In the genomic region with DNA sequence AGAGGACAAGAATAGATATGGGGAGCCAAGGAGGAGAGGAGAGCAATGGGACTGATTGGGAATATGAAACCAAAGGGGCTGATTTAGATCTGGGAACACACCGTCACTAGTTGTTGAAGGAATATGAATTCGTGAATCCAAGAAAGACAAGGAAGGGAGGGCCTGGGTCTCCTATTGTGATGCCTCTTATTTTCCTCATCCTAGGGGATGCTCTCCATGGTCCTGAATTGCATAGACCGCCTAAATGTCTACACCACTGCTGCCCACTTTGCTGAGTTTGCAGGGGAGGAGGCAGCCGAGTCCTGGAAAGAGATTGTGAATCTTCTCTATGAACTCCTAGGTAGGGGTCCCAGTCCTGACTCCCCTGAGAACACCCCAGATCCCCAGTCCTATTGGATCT, we compare ENCODE assay signal across 17 cellular contexts. TPM values are rescaled to one million over a fixed set of nuclear protein-coding genes. Genes with fewer than 3 reads are reported as not detected.
A peak's percentile ranks its signal among the peaks of the same experiment; 100 is the strongest.
DNase-seq lines count a peak whose midpoint lies in the region; ATAC-seq, FAIRE-seq and TF ChIP-seq lines count a peak whose summit lies in the region.
"Had no signal": no experiment of that assay in that cellular context is flagged by ENCODE, and none has a peak within 500 bp of the region (broad histone marks: within the 10 kb centered on the region; RNA-seq: fewer than 3 reads in every experiment).

No MANE protein-coding gene starts in this region.

- H3K79me2 ChIP-seq in GM23338 (replicated peaks; ENCODE audit: insufficient read depth): no peaks in the 10 kb centered on the region
- no peaks in the 10 kb centered on the region for H3K79me2 ChIP-seq in PC-3 (ENCODE audit: low read length)

- H3K9me2 ChIP-seq in GM23338 (ENCODE audit: insufficient read depth) (no peaks in the 10 kb centered on the region), PC-3 (replicated peaks; ENCODE audit: low read length) (no peaks in the 10 kb centered on the region)

- H3K27me3 ChIP-seq in A673 (replicated peaks; ENCODE audit: insufficient read depth, low read depth, low read length, poor library complexity): no peaks in the 10 kb centered on the region
- no peaks in the 10 kb centered on the region for H3K27me3 ChIP-seq in GM23338 (ENCODE audit: insufficient read depth)
- no peaks in the 10 kb centered on the region for H3K27me3 ChIP-seq in PC-3 (ENCODE audit: low read length)
- H3K27me3 ChIP-seq in pancreas: no peaks in the 10 kb centered on the region
- H3K27me3 ChIP-seq: BE2C, body of pancreas had no signal

- CTCF ChIA-PET in A673 (lab: Charles Lee) (no interaction called here), PC-3 (lab: Charles Lee) (no interaction called here)

- peaks cover 5% of the 10 kb centered on the region for H3K27me3 Mint-ChIP-seq in GM23338 (ENCODE audit: insufficient read depth, low read depth, poor library complexity)

- WGBS in pancreas, 2 donors: 50% methylated on average over 4 of the region's 4 CpGs

- H3K4me1 ChIP-seq in A673 (ENCODE audit: insufficient read depth, low read length, poor library complexity, severe bottlenecking) (no peaks in the 10 kb centered on the region), GM23338 (ENCODE audit: insufficient read depth) (0 out of 2 replicates have a peak, but pooled peaks cover 4% of the 10 kb centered on the region), PC-3 (ENCODE audit: insufficient read depth, low read length) (no peaks in the 10 kb centered on the region), pancreas (no peaks in the 10 kb centered on the region)
- H3K4me1 ChIP-seq: BE2C, body of pancreas had no signal

- intact Hi-C loops in A673 (cut with micrococcal nuclease; ENCODE audit: unreplicated experiment): no loop called here
- intact Hi-C loops in PC-3 (cut with micrococcal nuclease): no loop called here
- intact Hi-C loops in pancreas (cut with DNase I): no loop called here

- no peak overlapping the region for H3K27ac Mint-ChIP-seq in GM23338
- H3K27ac Mint-ChIP-seq: activated T-cell treated with anti-CD3 and anti-CD28 coated beads, Interleukin-2, amount 50 U/mL, for 72 hours had no signal

- ATAC-seq in GM23338 (no peak), PC-3 (no peak), pancreas (no peak)
- ATAC-seq: activated T-cell treated with anti-CD3 and anti-CD28 coated beads, Interleukin-2, amount 50 U/mL, for 72 hours; body of pancreas; sciatic nerve had no signal

- TF ChIP-seq CTCF in A673 (conservative IDR thresholded peaks at IDR 0.05; ENCODE audit: low read depth, low read length): no peak
- no peak for TF ChIP-seq CTCF in GM23338 (conservative IDR thresholded peaks at IDR 0.05; ENCODE audit: low read depth in 2 of 2)
- no peak for TF ChIP-seq CTCF in PC-3 (conservative IDR thresholded peaks at IDR 0.05; ENCODE audit: low read depth, low read length)
- TF ChIP-seq CTCF in fibroblast of pulmonary artery (IDR thresholded peaks at IDR 0.05; ENCODE audit: low read length, missing control alignments): no peak
- TF ChIP-seq CTCF in pancreas (IDR thresholded peaks at IDR 0.05): no peak

- no peak overlapping the region for H3K4me2 ChIP-seq in GM23338
- no peak overlapping the region for H3K4me2 ChIP-seq in PC-3 (ENCODE audit: low read length)

- H3K4me1 Mint-ChIP-seq in GM23338: peaks cover 10% of the 10 kb centered on the region

- POLR2A ChIA-PET in A673 (lab: Charles Lee; ENCODE audit: low non-redundant PET): no interaction called here
- POLR2A ChIA-PET in PC-3 (lab: Charles Lee; ENCODE audit: unreplicated experiment): no interaction called here

- H3K36me3 ChIP-seq in A673 (ENCODE audit: insufficient read depth, low read length, poor library complexity, severe bottlenecking) (no peaks in the 10 kb centered on the region), GM23338 (ENCODE audit: insufficient read depth) (peaks cover 45% of the 10 kb centered on the region), PC-3 (ENCODE audit: low read depth, low read length) (no peaks in the 10 kb centered on the region), pancreas (no peaks in the 10 kb centered on the region)
- H3K36me3 ChIP-seq: BE2C had no signal

- FAIRE-seq in pancreas (lab: Jason Lieb, UNC): no peak
- FAIRE-seq: G401.6 had no signal

- H4K20me1 ChIP-seq in GM23338 (replicated peaks; ENCODE audit: insufficient read depth): peaks cover 12% of the 10 kb centered on the region; the same call in 1 of the 2 replicates
- H4K20me1 ChIP-seq in PC-3 (ENCODE audit: low read length): no peaks in the 10 kb centered on the region

- no peak overlapping the region for H3K9ac ChIP-seq in PC-3 (ENCODE audit: low read length)

- H3K9me3 Mint-ChIP-seq in GM23338: no peaks in the 10 kb centered on the region

- peaks cover 12% of the 10 kb centered on the region; the same call in 1 of the 2 replicates for H3F3A ChIP-seq in GM23338 (replicated peaks; ENCODE audit: low read depth)
- no peaks in the 10 kb centered on the region for H3F3A ChIP-seq in PC-3 (ENCODE audit: low read length, unreplicated experiment)

- H3K9me3 ChIP-seq in A673 (ENCODE audit: low read depth, low read length, poor library complexity, severe bottlenecking): no peaks in the 10 kb centered on the region
- H3K9me3 ChIP-seq in PC-3 (ENCODE audit: low read length): no peaks in the 10 kb centered on the region
- H3K9me3 ChIP-seq in pancreas: no peaks in the 10 kb centered on the region
- H3K9me3 ChIP-seq: body of pancreas had no signal

- H3K36me3 Mint-ChIP-seq in GM23338 (ENCODE audit: low read depth): peaks cover 85% of the 10 kb centered on the region

- H2AFZ ChIP-seq in GM23338 (no peak overlapping the region), PC-3 (ENCODE audit: low read length) (no peak overlapping the region)

- H3K4me3 Mint-ChIP-seq in GM23338: no peak overlapping the region
- H3K4me3 Mint-ChIP-seq: activated T-cell treated with anti-CD3 and anti-CD28 coated beads, Interleukin-2, amount 50 U/mL, for 72 hours had no signal

- BruUV-seq in A673 (replicated peaks; lab: Mats Ljungman, UMichigan) (no TSS peak), PC-3 (replicated peaks; lab: Mats Ljungman, UMichigan) (no TSS peak)

- H3K27ac ChIP-seq in A673 (ENCODE audit: low read depth, low read length, poor library complexity, severe bottlenecking) (no peak overlapping the region), GM23338 (ENCODE audit: low read depth) (no peak overlapping the region), PC-3 (ENCODE audit: low read length) (no peak overlapping the region), pancreas (no peak overlapping the region)
- H3K27ac ChIP-seq: body of pancreas had no signal

- H3K4me3 ChIP-seq in A673 (ENCODE audit: low read depth, low read length, poor library complexity, severe bottlenecking) (no peak overlapping the region), GM23338 (no peak overlapping the region), PC-3 (ENCODE audit: low read length) (no peak overlapping the region), fibroblast of pulmonary artery (replicated peaks; ENCODE audit: low read depth, low read length) (no peak overlapping the region), pancreas (no peak overlapping the region)
- H3K4me3 ChIP-seq: body of pancreas had no signal

- peak; percentile 62 for DNase-seq in A673 (ENCODE audit: low spot score)
- peak; percentile 68 for DNase-seq in GM23338 (ENCODE audit: low spot score)
- DNase-seq in PC-3: peak; percentile 26
- DNase-seq in fibroblast of pulmonary artery (ENCODE audit: low read depth): peak; percentile 31
- no peak for DNase-seq in HK-2 (ENCODE audit: unreplicated experiment)
- no peak for DNase-seq in glomerular visceral epithelial cell (ENCODE audit: extremely low spot score)
- no peak for DNase-seq in SHP77 treated with DMSO at 0.1 percent for 48 hours (lab: John Stamatoyannopoulos, UW)
- no peak for DNase-seq in pancreas
- DNase-seq: activated T-cell treated with anti-CD3 and anti-CD28 coated beads, Interleukin-2, amount 50 U/mL, for 72 hours; BE2C; body of pancreas; NCI-H1048; NCI-H524 treated with DMSO at 0.1 percent for 48 hours; SHP77 had no signal

TF ChIP-seq in GM23338, 12 proteins besides CTCF, POLR2A, EP300 and RAD21 (continues in another document):
- no peak for TF ChIP-seq ZNF114 (CRISPR knock-in tag; IDR thresholded peaks at IDR 0.05)

RNA-seq across cellular contexts. Expression of a gene that starts 21.5 kb away (rescaled TPM):
- total RNA-seq in A673 (2021) (0.28 and 0.55 TPM in 2 replicates), PC-3 (2014; rRNA removed) (not detected in 2 replicates), pancreas (1 to 10 TPM in 1 of 6 donors, under 1 TPM in 5; 0.19 to 1.0 (median 0.37) TPM)
- 17.3 and 26.7 TPM in 2 replicates for total RNA-seq in GM23338 (2014; rRNA removed; shearing (Covaris generic))
- polyA plus RNA-seq in GM23338 (2016; fragmentation: Nextera tagmentation; extraction: Ambion mirVana) (4.0 and 4.7 TPM in 2 replicates), pancreas (1 to 10 TPM in 1 of 2 donors, under 1 TPM in 1; 0.68 to 1.4 TPM)

RNA-seq across cellular contexts. Expression of a gene that starts 29.0 kb away (rescaled TPM):
- not detected in 2 replicates for total RNA-seq in A673 (2021)
- total RNA-seq in GM23338 (2014; rRNA removed; shearing (Covaris generic)): 3.6 and 4.1 TPM in 2 replicates
- polyA plus RNA-seq in GM23338 (2016; fragmentation: Nextera tagmentation; extraction: Ambion mirVana): 1.5 and 1.6 TPM in 2 replicates
- not detected in 2 replicates for total RNA-seq in PC-3 (2014; rRNA removed)
- 1 to 10 TPM in 2 of 6 donors, under 1 TPM in 4; 0.20 to 1.3 (median 0.48) TPM for total RNA-seq in pancreas
- polyA plus RNA-seq in pancreas: under 1 TPM; 0.40 to 0.53 TPM
- total RNA-seq: epithelial cell of proximal tubule had no signal

RNA-seq across cellular contexts. Expression of a gene that starts 52.1 kb away (rescaled TPM):
- total RNA-seq in A673 (2021): 11.8 and 12.1 TPM in 2 replicates
- 4.3 and 5.7 TPM in 2 replicates for total RNA-seq in GM23338 (2014; rRNA removed; shearing (Covaris generic))
- polyA plus RNA-seq in GM23338 (2016; fragmentation: Nextera tagmentation; extraction: Ambion mirVana): 7.6 and 8.0 TPM in 2 replicates
- total RNA-seq in PC-3 (2014; rRNA removed): 23.5 and 53.6 TPM in 2 replicates
- total RNA-seq in pancreas: 10 to 100 TPM; 11.3 to 18.9 (median 15.5) TPM
- 10 to 100 TPM; 20.6 to 26.7 TPM for polyA plus RNA-seq in pancreas

Comparison
In these comparisons a context has a peak if more than half of its experiments do, and no peak if none do; other contexts are left out.
1. DNase-seq: peak in A673 (single experiment), GM23338 (single experiment), PC-3 (single experiment) and fibroblast of pulmonary artery (single experiment); none in HK-2 (single experiment), glomerular visceral epithelial cell (single experiment), SHP77 treated with DMSO at 0.1 percent for 48 hours (single experiment) and pancreas (0 of 6).